Comparison of ENCODE assay signal across 1 cellular context in genomic region chr12:93547778-93548177, GRCh38.
TF ChIP-seq lines count a peak whose summit lies in the region.

No MANE protein-coding gene starts in this region.

TF ChIP-seq in K562, 482 proteins besides CTCF, POLR2A, EP300 and RAD21 (continued from another document):
- TF ChIP-seq ZBTB43 (CRISPR knock-in tag; IDR thresholded peaks at IDR 0.05) = no peak
- no peak for TF ChIP-seq DLX4 (CRISPR knock-in tag; IDR thresholded peaks at IDR 0.05)
- TF ChIP-seq ZNF507 (tag; conservative IDR thresholded peaks at IDR 0.05) = no peak
- no peak for TF ChIP-seq IRF9 (tag; IDR thresholded peaks at IDR 0.05)
- no peak for TF ChIP-seq ILF3 (IDR thresholded peaks at IDR 0.05; ENCODE audit: borderline replicate concordance)
- TF ChIP-seq NR0B1 (IDR thresholded peaks at IDR 0.05; ENCODE audit: partially characterized antibody) = no peak
- no peak for TF ChIP-seq ZNF79 (CRISPR knock-in tag; IDR thresholded peaks at IDR 0.05; ENCODE audit: low read depth)
